Comparison of ENCODE assay signal across 27 cellular contexts in genomic region chr6:2992330-2992979, GRCh38. TPM values are rescaled to one million over a fixed set of nuclear protein-coding genes. Genes with fewer than 3 reads are reported as not detected.
DNase-seq lines count a peak whose midpoint lies in the region; ATAC-seq and TF ChIP-seq lines count a peak whose summit lies in the region.
"Had no signal": no experiment of that assay in that cellular context is flagged by ENCODE, and none has a peak within 500 bp of the region (broad histone marks: within the 10 kb centered on the region; RNA-seq: fewer than 3 reads in every experiment).

No MANE protein-coding gene starts in this region.

- no peak overlapping the region for H3K27ac ChIP-seq in CD4-positive, alpha-beta T cell (ENCODE audit: low read depth, low read length)
- H3K27ac ChIP-seq in GM23338 (ENCODE audit: low read depth) (no peak overlapping the region), esophagus muscularis mucosa (replicated peaks in 1 of 4) (peak overlapping the region in 3 of 4 donors; percentile 94 to 99 (median 94))
- H3K27ac ChIP-seq: colonic mucosa, epithelial cell of prostate had no signal

- H3K4me3 ChIP-seq in GM23338 (no peak overlapping the region), esophagus muscularis mucosa (no peak overlapping the region)
- H3K4me3 ChIP-seq: colonic mucosa, Peyer's patch, skin epidermis, uterus had no signal

- no peaks in the 10 kb centered on the region for H3K27me3 Mint-ChIP-seq in CD4-positive, alpha-beta T cell
- peaks cover 15% of the 10 kb centered on the region for H3K27me3 Mint-ChIP-seq in GM23338 (ENCODE audit: insufficient read depth, low read depth, poor library complexity)
- no peaks in the 10 kb centered on the region for H3K27me3 Mint-ChIP-seq in osteocyte (ENCODE audit: unreplicated experiment)
- H3K27me3 Mint-ChIP-seq in activated T-helper 2 cell treated with anti-CD3 and anti-CD28 coated beads, Interferon-gamma antibody, Interleukin-2, Interleukin-4, amounts not matched to agents 10 μg/mL and 5 μg/mL and 100 μg/mL, durations not matched to agents 14 hours and 24 hours and 36 hours (ENCODE audit: low read depth), result no peaks in the 10 kb centered on the region
- H3K27me3 Mint-ChIP-seq: activated T-helper 17 cell treated with anti-CD3 and anti-CD28 coated beads, Interleukin-2, amount 50 U/mL, for 72 hours; B cell had no signal

- no peaks in the 10 kb centered on the region for H3K79me2 ChIP-seq in GM23338 (replicated peaks; ENCODE audit: insufficient read depth)

- H3K27ac Mint-ChIP-seq in CD4-positive, alpha-beta T cell, result peak overlapping the region; percentile 100
- peak overlapping the region; percentile 26; the same call in 1 of the 2 replicates for H3K27ac Mint-ChIP-seq in GM23338
- peak overlapping the region; percentile 31 for H3K27ac Mint-ChIP-seq in osteocyte (ENCODE audit: unreplicated experiment)
- no peak overlapping the region for H3K27ac Mint-ChIP-seq in activated T-helper 2 cell treated with anti-CD3 and anti-CD28 coated beads, Interferon-gamma antibody, Interleukin-2, Interleukin-4, amounts not matched to agents 10 μg/mL and 5 μg/mL and 100 μg/mL, durations not matched to agents 14 hours and 24 hours and 36 hours
- H3K27ac Mint-ChIP-seq: activated CD4-positive, alpha-beta memory T cell treated with anti-CD3 and anti-CD28 coated beads, Interleukin-2, amount 10 ng/mL, durations not matched to agents 7 days and 5 days; activated naive CD8-positive, alpha-beta T cell treated with anti-CD3 and anti-CD28 coated beads, Interleukin-2, amount 10 ng/mL, durations not matched to agents 7 days and 5 days; activated T-helper 17 cell treated with anti-CD3 and anti-CD28 coated beads, Interleukin-2, amount 50 U/mL, for 72 hours; B cell had no signal

- H3K36me3 Mint-ChIP-seq in CD4-positive, alpha-beta T cell (ENCODE audit: low read depth), result peaks cover 26% of the 10 kb centered on the region
- H3K36me3 Mint-ChIP-seq in GM23338 (ENCODE audit: low read depth) (no peaks in the 10 kb centered on the region; the same call in 2 of the 3 replicates), osteocyte (ENCODE audit: unreplicated experiment) (no peaks in the 10 kb centered on the region)
- H3K36me3 Mint-ChIP-seq in activated T-helper 2 cell treated with anti-CD3 and anti-CD28 coated beads, Interferon-gamma antibody, Interleukin-2, Interleukin-4, amounts not matched to agents 10 μg/mL and 5 μg/mL and 100 μg/mL, durations not matched to agents 14 hours and 24 hours and 36 hours (ENCODE audit: low read depth), result no peaks in the 10 kb centered on the region
- H3K36me3 Mint-ChIP-seq: activated naive CD8-positive, alpha-beta T cell treated with anti-CD3 and anti-CD28 coated beads, Interleukin-2, amount 10 ng/mL, durations not matched to agents 7 days and 5 days had no signal

- no peak for TF ChIP-seq CTCF in CD4-positive, alpha-beta T cell (IDR thresholded peaks at IDR 0.05)
- no peak for TF ChIP-seq CTCF in GM23338 (conservative IDR thresholded peaks at IDR 0.05; ENCODE audit: low read depth in 2 of 2)
- no peak for TF ChIP-seq CTCF in esophagus muscularis mucosa (IDR thresholded peaks at IDR 0.05)
- no peak for TF ChIP-seq CTCF in osteocyte (IDR thresholded peaks at IDR 0.05)
- no peak for TF ChIP-seq CTCF in GM13976 (IDR thresholded peaks at IDR 0.05; ENCODE audit: borderline replicate concordance, control extremely low read depth, extremely low read depth, insufficient read depth, missing control alignments)

- H2AFZ ChIP-seq in GM23338, result no peak overlapping the region

- in situ Hi-C loops in GM13976 (cut with MboI; ENCODE audit: low sequenced_read_pairs, unreplicated experiment), result loop anchor here (10.0 kb wide), 1 partner anchor 62 kb away; no protein-coding TSS in a partner anchor

- CTCF ChIA-PET in CD4-positive, alpha-beta T cell (lab: Charles Lee), result no interaction called here

- H4K20me1 ChIP-seq in GM23338 (replicated peaks; ENCODE audit: insufficient read depth), result no peaks in the 10 kb centered on the region

- H3K9me3 Mint-ChIP-seq in CD4-positive, alpha-beta T cell, result no peaks in the 10 kb centered on the region
- H3K9me3 Mint-ChIP-seq in GM23338, result peaks cover 9% of the 10 kb centered on the region; the same call in 1 of the 3 replicates
- H3K9me3 Mint-ChIP-seq in osteocyte (ENCODE audit: unreplicated experiment), result no peaks in the 10 kb centered on the region
- H3K9me3 Mint-ChIP-seq in activated T-helper 2 cell treated with anti-CD3 and anti-CD28 coated beads, Interferon-gamma antibody, Interleukin-2, Interleukin-4, amounts not matched to agents 10 μg/mL and 5 μg/mL and 100 μg/mL, durations not matched to agents 14 hours and 24 hours and 36 hours, result no peaks in the 10 kb centered on the region
- H3K9me3 Mint-ChIP-seq: activated CD4-positive, alpha-beta memory T cell treated with anti-CD3 and anti-CD28 coated beads, Interleukin-2, amount 10 ng/mL, durations not matched to agents 7 days and 5 days; activated naive CD8-positive, alpha-beta T cell treated with anti-CD3 and anti-CD28 coated beads, Interleukin-2, amount 10 ng/mL, durations not matched to agents 7 days and 5 days; activated T-helper 17 cell treated with anti-CD3 and anti-CD28 coated beads, Interleukin-2, amount 50 U/mL, for 72 hours had no signal

- H3K4me1 Mint-ChIP-seq in CD4-positive, alpha-beta T cell (ENCODE audit: low read depth), result peaks cover 23% of the 10 kb centered on the region
- H3K4me1 Mint-ChIP-seq in GM23338 (peaks cover 30% of the 10 kb centered on the region), osteocyte (ENCODE audit: unreplicated experiment) (peaks cover 25% of the 10 kb centered on the region)
- H3K4me1 Mint-ChIP-seq in activated T-helper 2 cell treated with anti-CD3 and anti-CD28 coated beads, Interferon-gamma antibody, Interleukin-2, Interleukin-4, amounts not matched to agents 10 μg/mL and 5 μg/mL and 100 μg/mL, durations not matched to agents 14 hours and 24 hours and 36 hours (ENCODE audit: low read depth), result peaks cover 17% of the 10 kb centered on the region

- H3K4me1 ChIP-seq in GM23338 (ENCODE audit: insufficient read depth), result peaks cover 22% of the 10 kb centered on the region
- H3K4me1 ChIP-seq in esophagus muscularis mucosa, result peaks cover 10 to 28% (median 19%) of the 10 kb centered on the region in 4 donors

- H3K36me3 ChIP-seq in GM23338 (ENCODE audit: insufficient read depth) (no peaks in the 10 kb centered on the region), esophagus muscularis mucosa (no peaks in the 10 kb centered on the region)
- H3K36me3 ChIP-seq: colonic mucosa, Peyer's patch, uterus had no signal

- POLR2A ChIA-PET in CD4-positive, alpha-beta T cell (lab: Charles Lee), result interaction anchor here (1.7 to 6.2 kb wide), 3 partner anchors 50 to 126 kb away, joined by 3 to 168 read pairs (median 39); partner anchors contain the start of gene BPHL

- TF ChIP-seq EP300 in esophagus muscularis mucosa (IDR thresholded peaks at IDR 0.05), result no peak

- no peak overlapping the region for H3K4me2 ChIP-seq in GM23338

- no peak for DNase-seq in CD4-positive, alpha-beta T cell
- DNase-seq in GM23338 (ENCODE audit: low spot score) (no peak), esophagus muscularis mucosa (ENCODE audit: extremely low spot score) (no peak), osteocyte (ENCODE audit: extremely low spot score, unreplicated experiment) (no peak), GM13976 (ENCODE audit: low spot score) (no peak)
- no peak for DNase-seq in activated T-helper 2 cell treated with anti-CD3 and anti-CD28 coated beads, Interferon-gamma antibody, Interleukin-2, Interleukin-4, amounts not matched to agents 10 μg/mL and 5 μg/mL and 100 μg/mL, durations not matched to agents 14 hours and 24 hours and 36 hours (ENCODE audit: low spot score)
- DNase-seq: ACHN; activated CD4-positive, alpha-beta memory T cell treated with anti-CD3 and anti-CD28 coated beads, Interleukin-2, amount 10 ng/mL, durations not matched to agents 7 days and 5 days; activated naive CD8-positive, alpha-beta T cell treated with anti-CD3 and anti-CD28 coated beads, Interleukin-2, amount 10 ng/mL, durations not matched to agents 7 days and 5 days; aorta; colonic mucosa; effector CD8-positive, alpha-beta T cell; HCEC 1CT; hypothalamus; NCI-H146; NCI-H446 treated with DMSO at 0.1 percent for 48 hours; NCI-H774; occipital lobe; SHP77 treated with DMSO at 0.1 percent for 48 hours; stimulated activated naive CD4-positive, alpha-beta T cell treated with Interleukin-2 at 50 U/mL for 16 hours; uterus had no signal

- H3K4me3 Mint-ChIP-seq in CD4-positive, alpha-beta T cell, result peak overlapping the region; percentile 59
- H3K4me3 Mint-ChIP-seq in GM23338, result no peak overlapping the region
- H3K4me3 Mint-ChIP-seq in osteocyte (ENCODE audit: unreplicated experiment), result no peak overlapping the region
- H3K4me3 Mint-ChIP-seq in activated T-helper 2 cell treated with anti-CD3 and anti-CD28 coated beads, Interferon-gamma antibody, Interleukin-2, Interleukin-4, amounts not matched to agents 10 μg/mL and 5 μg/mL and 100 μg/mL, durations not matched to agents 14 hours and 24 hours and 36 hours (ENCODE audit: low read depth), result no peak overlapping the region
- H3K4me3 Mint-ChIP-seq: activated CD4-positive, alpha-beta memory T cell treated with anti-CD3 and anti-CD28 coated beads, Interleukin-2, amount 10 ng/mL, durations not matched to agents 7 days and 5 days; activated naive CD8-positive, alpha-beta T cell treated with anti-CD3 and anti-CD28 coated beads, Interleukin-2, amount 10 ng/mL, durations not matched to agents 7 days and 5 days; activated T-helper 17 cell treated with anti-CD3 and anti-CD28 coated beads, Interleukin-2, amount 50 U/mL, for 72 hours; B cell had no signal

- H3F3A ChIP-seq in GM23338 (replicated peaks; ENCODE audit: low read depth), result peaks cover 11% of the 10 kb centered on the region; the same call in 1 of the 2 replicates

- ATAC-seq in CD4-positive, alpha-beta T cell (ENCODE audit: poor library complexity), result no peak
- no peak for ATAC-seq in GM23338
- no peak for ATAC-seq in GM21576 (IDR thresholded peaks at IDR 0.05; ENCODE audit: unreplicated experiment)
- ATAC-seq: activated T-helper 17 cell treated with anti-CD3 and anti-CD28 coated beads, Interleukin-2, amount 50 U/mL, for 72 hours had no signal

- no peaks in the 10 kb centered on the region for H3K9me3 ChIP-seq in CD4-positive, alpha-beta T cell (ENCODE audit: control insufficient read depth, low read length)
- H3K9me3 ChIP-seq in esophagus muscularis mucosa, result no peaks in the 10 kb centered on the region
- H3K9me3 ChIP-seq: colonic mucosa, Peyer's patch, uterus had no signal

- no peaks in the 10 kb centered on the region for H3K27me3 ChIP-seq in CD4-positive, alpha-beta T cell (ENCODE audit: control insufficient read depth, insufficient read depth, low read length)
- H3K27me3 ChIP-seq in GM23338 (ENCODE audit: insufficient read depth) (no peaks in the 10 kb centered on the region), esophagus muscularis mucosa (no peaks in the 10 kb centered on the region)
- H3K27me3 ChIP-seq: colonic mucosa, Peyer's patch, uterus had no signal

- TF ChIP-seq POLR2A in esophagus muscularis mucosa (IDR thresholded peaks at IDR 0.05; ENCODE audit: low read depth), result no peak

- intact Hi-C loops in CD4-positive, alpha-beta T cell (cut with DNase I, micrococcal nuclease), result loop anchor here in 1 of 2 experiments (5.0 kb wide), 2 partner anchors 130 to 1145 kb away; partner anchors contain the start of gene ECI2
- intact Hi-C loops in esophagus muscularis mucosa (cut with DNase I), result no loop called here
- intact Hi-C loops in activated T-helper 2 cell treated with anti-CD3 and anti-CD28 coated beads, Interferon-gamma antibody, Interleukin-2, Interleukin-4, amounts not matched to agents 10 μg/mL and 5 μg/mL and 100 μg/mL, durations not matched to agents 14 hours and 24 hours and 36 hours (cut with micrococcal nuclease), result no loop called here

- 93% methylated on average over 6 of the region's 6 CpGs for WGBS in esophagus muscularis mucosa

- no peaks in the 10 kb centered on the region for H3K9me2 ChIP-seq in GM23338 (ENCODE audit: insufficient read depth)

RNA-seq across cellular contexts. Expression of gene NQO2, which starts 7.2 kb away (rescaled TPM):
- 1 to 10 TPM; 6.7 to 7.7 TPM for total RNA-seq in CD4-positive, alpha-beta T cell
- total RNA-seq in GM23338 (2014; rRNA removed; shearing (Covaris generic)), result 117 and 125 TPM in 2 replicates
- polyA plus RNA-seq in GM23338 (2016; fragmentation: Nextera tagmentation; extraction: Ambion mirVana), result 159 and 173 TPM in 2 replicates
- total RNA-seq in esophagus muscularis mucosa, result 10 to 100 TPM; 22.9 to 31.3 (median 27.2) TPM
- 35.5 and 40.1 TPM in 2 replicates for total RNA-seq in osteocyte
- total RNA-seq in activated T-helper 2 cell treated with anti-CD3 and anti-CD28 coated beads, Interferon-gamma antibody, Interleukin-2, Interleukin-4, amounts not matched to agents 10 μg/mL and 5 μg/mL and 100 μg/mL, durations not matched to agents 14 hours and 24 hours and 36 hours, result 42.5 and 45.6 TPM in 2 replicates

RNA-seq across cellular contexts. Expression of gene SERPINB6, which starts 21.1 kb away (rescaled TPM):
- 10 to 100 TPM; 11.0 to 11.9 TPM for total RNA-seq in CD4-positive, alpha-beta T cell
- 37.6 and 38.5 TPM in 2 replicates for total RNA-seq in GM23338 (2014; rRNA removed; shearing (Covaris generic))
- polyA plus RNA-seq in GM23338 (2016; fragmentation: Nextera tagmentation; extraction: Ambion mirVana), result 25.9 and 26.0 TPM in 2 replicates
- 100 to 1,000 TPM; 114 to 125 (median 124) TPM for total RNA-seq in esophagus muscularis mucosa
- 90.2 and 93.1 TPM in 2 replicates for total RNA-seq in osteocyte
- total RNA-seq in activated T-helper 2 cell treated with anti-CD3 and anti-CD28 coated beads, Interferon-gamma antibody, Interleukin-2, Interleukin-4, amounts not matched to agents 10 μg/mL and 5 μg/mL and 100 μg/mL, durations not matched to agents 14 hours and 24 hours and 36 hours, result 72.0 and 73.0 TPM in 2 replicates

Comparison
In these comparisons a context has a peak if more than half of its experiments do, and no peak if none do; other contexts are left out.
1. H3K27ac ChIP-seq: peak in esophagus muscularis mucosa (3 of 4); none in CD4-positive, alpha-beta T cell (single experiment) and GM23338 (single experiment).